In the genomic region with DNA sequence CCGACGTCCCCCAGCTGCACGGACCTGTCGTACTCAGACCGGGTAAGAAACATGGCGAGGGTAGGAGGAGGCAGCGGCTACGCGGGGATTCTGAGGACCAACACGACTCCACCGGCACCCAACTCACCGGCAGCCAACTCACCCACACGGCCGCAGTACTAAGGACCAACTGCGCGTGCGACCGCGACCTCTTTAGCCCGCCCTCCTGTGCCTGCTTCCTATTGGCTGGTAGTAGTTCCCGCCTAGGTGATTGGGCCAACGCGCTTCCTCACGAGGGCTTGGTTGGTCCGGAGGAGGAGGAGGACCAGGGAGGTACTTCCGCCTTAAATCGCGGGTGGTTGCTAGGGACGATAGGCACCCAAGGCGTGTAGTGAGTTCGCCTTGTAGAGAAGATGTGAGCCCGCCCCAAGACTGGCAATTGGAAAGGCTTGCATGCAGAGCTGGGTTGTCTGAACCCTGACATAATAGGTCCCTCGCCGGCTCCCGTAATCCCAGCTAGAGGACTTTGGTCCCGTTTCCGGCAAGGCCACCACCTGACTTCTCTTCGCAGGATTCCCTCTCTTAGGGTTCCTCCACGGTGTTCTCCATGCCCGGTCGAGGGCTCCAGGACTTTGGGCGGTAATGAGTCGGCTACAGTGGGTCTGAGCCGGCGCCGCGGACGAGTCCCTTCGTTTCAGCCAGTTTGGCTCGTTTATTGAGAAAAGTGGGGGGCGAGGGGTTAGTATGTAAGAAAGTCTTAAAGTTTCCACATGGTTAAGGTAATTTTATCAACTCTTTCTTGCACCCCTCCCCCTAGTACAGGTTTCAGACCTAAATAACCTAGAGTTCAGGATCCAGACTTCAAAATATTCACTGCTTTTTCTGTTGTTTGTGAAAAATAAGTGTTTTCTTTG, we compare ENCODE assay signal across 1 cellular context.
TF ChIP-seq lines count a peak whose summit lies in the region.

A gene (minus strand): TSS at position 171 of the 893 bp plus-strand sequence. CDS start 118 bp downstream, at position 53.

TF ChIP-seq in SK-N-SH, 30 proteins besides CTCF, POLR2A, EP300 and RAD21 (continued from another document):
- TF ChIP-seq, protein P1, sequence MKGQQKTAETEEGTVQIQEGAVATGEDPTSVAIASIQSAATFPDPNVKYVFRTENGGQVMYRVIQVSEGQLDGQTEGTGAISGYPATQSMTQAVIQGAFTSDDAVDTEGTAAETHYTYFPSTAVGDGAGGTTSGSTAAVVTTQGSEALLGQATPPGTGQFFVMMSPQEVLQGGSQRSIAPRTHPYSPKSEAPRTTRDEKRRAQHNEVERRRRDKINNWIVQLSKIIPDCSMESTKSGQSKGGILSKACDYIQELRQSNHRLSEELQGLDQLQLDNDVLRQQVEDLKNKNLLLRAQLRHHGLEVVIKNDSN (IDR thresholded peaks at IDR 0.05; ENCODE audit: borderline replicate concordance, low read depth), result peak; percentile 73; the same call in 1 of the 2 replicates
- TF ChIP-seq, protein P2, sequence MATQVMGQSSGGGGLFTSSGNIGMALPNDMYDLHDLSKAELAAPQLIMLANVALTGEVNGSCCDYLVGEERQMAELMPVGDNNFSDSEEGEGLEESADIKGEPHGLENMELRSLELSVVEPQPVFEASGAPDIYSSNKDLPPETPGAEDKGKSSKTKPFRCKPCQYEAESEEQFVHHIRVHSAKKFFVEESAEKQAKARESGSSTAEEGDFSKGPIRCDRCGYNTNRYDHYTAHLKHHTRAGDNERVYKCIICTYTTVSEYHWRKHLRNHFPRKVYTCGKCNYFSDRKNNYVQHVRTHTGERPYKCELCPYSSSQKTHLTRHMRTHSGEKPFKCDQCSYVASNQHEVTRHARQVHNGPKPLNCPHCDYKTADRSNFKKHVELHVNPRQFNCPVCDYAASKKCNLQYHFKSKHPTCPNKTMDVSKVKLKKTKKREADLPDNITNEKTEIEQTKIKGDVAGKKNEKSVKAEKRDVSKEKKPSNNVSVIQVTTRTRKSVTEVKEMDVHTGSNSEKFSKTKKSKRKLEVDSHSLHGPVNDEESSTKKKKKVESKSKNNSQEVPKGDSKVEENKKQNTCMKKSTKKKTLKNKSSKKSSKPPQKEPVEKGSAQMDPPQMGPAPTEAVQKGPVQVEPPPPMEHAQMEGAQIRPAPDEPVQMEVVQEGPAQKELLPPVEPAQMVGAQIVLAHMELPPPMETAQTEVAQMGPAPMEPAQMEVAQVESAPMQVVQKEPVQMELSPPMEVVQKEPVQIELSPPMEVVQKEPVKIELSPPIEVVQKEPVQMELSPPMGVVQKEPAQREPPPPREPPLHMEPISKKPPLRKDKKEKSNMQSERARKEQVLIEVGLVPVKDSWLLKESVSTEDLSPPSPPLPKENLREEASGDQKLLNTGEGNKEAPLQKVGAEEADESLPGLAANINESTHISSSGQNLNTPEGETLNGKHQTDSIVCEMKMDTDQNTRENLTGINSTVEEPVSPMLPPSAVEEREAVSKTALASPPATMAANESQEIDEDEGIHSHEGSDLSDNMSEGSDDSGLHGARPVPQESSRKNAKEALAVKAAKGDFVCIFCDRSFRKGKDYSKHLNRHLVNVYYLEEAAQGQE (IDR thresholded peaks at IDR 0.05; ENCODE audit: low read depth, low read length), result 0 out of 2 replicates have a peak, but pooled peaks have one; percentile 10
